2 cellular contexts compared by ENCODE assay signal in the genomic region with DNA sequence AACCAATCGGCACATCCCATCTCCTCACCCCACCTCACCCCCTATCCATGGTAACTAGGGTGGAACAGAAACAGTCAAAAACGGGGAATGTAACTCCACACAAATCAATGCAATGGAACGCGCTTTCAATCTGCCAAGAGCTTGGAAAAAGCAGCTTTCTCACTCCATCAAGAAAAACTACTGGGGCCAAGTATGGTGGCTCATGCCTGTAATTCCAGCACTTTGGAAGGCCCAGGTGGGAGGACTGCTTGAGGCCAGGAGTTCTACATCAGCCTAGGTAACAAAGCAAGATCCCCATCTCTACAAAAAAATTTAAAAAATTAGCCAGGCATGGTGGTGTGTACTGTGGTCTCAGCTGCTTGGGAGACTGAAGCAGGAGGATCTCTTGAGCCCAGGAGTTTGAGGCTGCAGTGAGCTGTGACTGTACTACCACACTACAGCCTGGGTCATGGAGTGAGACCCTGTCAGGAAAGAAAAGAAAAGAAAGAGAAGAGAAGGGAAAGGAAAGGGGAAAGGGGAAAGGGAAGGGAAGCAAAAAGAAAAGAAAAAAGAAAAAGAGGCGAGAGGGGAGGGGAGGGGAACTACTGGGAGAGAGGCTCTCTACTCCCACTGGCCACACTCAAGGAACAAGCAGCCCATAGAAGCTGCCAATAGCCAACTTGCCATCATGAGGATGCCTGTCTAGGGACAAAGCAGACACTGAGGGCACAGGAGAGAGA.
TF ChIP-seq lines count a peak whose summit lies in the region.

No MANE protein-coding gene starts in this region.

TF ChIP-seq in WTC11, 78 proteins besides CTCF, POLR2A, EP300 and RAD21 (continued from another document and continues in another):
- TF ChIP-seq ESRRA (CRISPR knock-in tag; IDR thresholded peaks at IDR 0.05; ENCODE audit: borderline replicate concordance), result no peak
- TF ChIP-seq, protein P1, sequence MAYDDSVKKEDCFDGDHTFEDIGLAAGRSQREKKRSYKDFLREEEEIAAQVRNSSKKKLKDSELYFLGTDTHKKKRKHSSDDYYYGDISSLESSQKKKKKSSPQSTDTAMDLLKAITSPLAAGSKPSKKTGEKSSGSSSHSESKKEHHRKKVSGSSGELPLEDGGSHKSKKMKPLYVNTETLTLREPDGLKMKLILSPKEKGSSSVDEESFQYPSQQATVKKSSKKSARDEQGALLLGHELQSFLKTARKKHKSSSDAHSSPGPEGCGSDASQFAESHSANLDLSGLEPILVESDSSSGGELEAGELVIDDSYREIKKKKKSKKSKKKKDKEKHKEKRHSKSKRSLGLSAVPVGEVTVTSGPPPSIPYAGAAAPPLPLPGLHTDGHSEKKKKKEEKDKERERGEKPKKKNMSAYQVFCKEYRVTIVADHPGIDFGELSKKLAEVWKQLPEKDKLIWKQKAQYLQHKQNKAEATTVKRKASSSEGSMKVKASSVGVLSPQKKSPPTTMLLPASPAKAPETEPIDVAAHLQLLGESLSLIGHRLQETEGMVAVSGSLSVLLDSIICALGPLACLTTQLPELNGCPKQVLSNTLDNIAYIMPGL (CRISPR knock-in tag; IDR thresholded peaks at IDR 0.05), result no peak
- no peak for TF ChIP-seq JAZF1 (CRISPR knock-in tag; IDR thresholded peaks at IDR 0.05)
- TF ChIP-seq, protein P2, sequence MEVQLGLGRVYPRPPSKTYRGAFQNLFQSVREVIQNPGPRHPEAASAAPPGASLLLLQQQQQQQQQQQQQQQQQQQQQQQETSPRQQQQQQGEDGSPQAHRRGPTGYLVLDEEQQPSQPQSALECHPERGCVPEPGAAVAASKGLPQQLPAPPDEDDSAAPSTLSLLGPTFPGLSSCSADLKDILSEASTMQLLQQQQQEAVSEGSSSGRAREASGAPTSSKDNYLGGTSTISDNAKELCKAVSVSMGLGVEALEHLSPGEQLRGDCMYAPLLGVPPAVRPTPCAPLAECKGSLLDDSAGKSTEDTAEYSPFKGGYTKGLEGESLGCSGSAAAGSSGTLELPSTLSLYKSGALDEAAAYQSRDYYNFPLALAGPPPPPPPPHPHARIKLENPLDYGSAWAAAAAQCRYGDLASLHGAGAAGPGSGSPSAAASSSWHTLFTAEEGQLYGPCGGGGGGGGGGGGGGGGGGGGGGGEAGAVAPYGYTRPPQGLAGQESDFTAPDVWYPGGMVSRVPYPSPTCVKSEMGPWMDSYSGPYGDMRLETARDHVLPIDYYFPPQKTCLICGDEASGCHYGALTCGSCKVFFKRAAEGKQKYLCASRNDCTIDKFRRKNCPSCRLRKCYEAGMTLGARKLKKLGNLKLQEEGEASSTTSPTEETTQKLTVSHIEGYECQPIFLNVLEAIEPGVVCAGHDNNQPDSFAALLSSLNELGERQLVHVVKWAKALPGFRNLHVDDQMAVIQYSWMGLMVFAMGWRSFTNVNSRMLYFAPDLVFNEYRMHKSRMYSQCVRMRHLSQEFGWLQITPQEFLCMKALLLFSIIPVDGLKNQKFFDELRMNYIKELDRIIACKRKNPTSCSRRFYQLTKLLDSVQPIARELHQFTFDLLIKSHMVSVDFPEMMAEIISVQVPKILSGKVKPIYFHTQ (CRISPR knock-in tag; IDR thresholded peaks at IDR 0.05), result no peak
- TF ChIP-seq, protein P3, sequence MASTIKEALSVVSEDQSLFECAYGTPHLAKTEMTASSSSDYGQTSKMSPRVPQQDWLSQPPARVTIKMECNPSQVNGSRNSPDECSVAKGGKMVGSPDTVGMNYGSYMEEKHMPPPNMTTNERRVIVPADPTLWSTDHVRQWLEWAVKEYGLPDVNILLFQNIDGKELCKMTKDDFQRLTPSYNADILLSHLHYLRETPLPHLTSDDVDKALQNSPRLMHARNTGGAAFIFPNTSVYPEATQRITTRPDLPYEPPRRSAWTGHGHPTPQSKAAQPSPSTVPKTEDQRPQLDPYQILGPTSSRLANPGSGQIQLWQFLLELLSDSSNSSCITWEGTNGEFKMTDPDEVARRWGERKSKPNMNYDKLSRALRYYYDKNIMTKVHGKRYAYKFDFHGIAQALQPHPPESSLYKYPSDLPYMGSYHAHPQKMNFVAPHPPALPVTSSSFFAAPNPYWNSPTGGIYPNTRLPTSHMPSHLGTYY (CRISPR knock-in tag; IDR thresholded peaks at IDR 0.05), result no peak
- TF ChIP-seq, protein P4, sequence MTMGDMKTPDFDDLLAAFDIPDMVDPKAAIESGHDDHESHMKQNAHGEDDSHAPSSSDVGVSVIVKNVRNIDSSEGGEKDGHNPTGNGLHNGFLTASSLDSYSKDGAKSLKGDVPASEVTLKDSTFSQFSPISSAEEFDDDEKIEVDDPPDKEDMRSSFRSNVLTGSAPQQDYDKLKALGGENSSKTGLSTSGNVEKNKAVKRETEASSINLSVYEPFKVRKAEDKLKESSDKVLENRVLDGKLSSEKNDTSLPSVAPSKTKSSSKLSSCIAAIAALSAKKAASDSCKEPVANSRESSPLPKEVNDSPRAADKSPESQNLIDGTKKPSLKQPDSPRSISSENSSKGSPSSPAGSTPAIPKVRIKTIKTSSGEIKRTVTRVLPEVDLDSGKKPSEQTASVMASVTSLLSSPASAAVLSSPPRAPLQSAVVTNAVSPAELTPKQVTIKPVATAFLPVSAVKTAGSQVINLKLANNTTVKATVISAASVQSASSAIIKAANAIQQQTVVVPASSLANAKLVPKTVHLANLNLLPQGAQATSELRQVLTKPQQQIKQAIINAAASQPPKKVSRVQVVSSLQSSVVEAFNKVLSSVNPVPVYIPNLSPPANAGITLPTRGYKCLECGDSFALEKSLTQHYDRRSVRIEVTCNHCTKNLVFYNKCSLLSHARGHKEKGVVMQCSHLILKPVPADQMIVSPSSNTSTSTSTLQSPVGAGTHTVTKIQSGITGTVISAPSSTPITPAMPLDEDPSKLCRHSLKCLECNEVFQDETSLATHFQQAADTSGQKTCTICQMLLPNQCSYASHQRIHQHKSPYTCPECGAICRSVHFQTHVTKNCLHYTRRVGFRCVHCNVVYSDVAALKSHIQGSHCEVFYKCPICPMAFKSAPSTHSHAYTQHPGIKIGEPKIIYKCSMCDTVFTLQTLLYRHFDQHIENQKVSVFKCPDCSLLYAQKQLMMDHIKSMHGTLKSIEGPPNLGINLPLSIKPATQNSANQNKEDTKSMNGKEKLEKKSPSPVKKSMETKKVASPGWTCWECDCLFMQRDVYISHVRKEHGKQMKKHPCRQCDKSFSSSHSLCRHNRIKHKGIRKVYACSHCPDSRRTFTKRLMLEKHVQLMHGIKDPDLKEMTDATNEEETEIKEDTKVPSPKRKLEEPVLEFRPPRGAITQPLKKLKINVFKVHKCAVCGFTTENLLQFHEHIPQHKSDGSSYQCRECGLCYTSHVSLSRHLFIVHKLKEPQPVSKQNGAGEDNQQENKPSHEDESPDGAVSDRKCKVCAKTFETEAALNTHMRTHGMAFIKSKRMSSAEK (CRISPR knock-in tag; IDR thresholded peaks at IDR 0.05; ENCODE audit: borderline replicate concordance), result no peak
- TF ChIP-seq RELA (CRISPR knock-in tag; IDR thresholded peaks at IDR 0.05; ENCODE audit: borderline replicate concordance), result no peak
- TF ChIP-seq, protein P5, sequence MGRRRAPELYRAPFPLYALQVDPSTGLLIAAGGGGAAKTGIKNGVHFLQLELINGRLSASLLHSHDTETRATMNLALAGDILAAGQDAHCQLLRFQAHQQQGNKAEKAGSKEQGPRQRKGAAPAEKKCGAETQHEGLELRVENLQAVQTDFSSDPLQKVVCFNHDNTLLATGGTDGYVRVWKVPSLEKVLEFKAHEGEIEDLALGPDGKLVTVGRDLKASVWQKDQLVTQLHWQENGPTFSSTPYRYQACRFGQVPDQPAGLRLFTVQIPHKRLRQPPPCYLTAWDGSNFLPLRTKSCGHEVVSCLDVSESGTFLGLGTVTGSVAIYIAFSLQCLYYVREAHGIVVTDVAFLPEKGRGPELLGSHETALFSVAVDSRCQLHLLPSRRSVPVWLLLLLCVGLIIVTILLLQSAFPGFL (CRISPR knock-in tag; IDR thresholded peaks at IDR 0.05; ENCODE audit: borderline replicate concordance), result no peak
- TF ChIP-seq FOXJ3 (CRISPR knock-in tag; IDR thresholded peaks at IDR 0.05; ENCODE audit: borderline replicate concordance), result no peak

TF ChIP-seq in liver, 16 proteins besides CTCF, POLR2A, EP300 and RAD21 (continued from another document):
- TF ChIP-seq, protein P6, sequence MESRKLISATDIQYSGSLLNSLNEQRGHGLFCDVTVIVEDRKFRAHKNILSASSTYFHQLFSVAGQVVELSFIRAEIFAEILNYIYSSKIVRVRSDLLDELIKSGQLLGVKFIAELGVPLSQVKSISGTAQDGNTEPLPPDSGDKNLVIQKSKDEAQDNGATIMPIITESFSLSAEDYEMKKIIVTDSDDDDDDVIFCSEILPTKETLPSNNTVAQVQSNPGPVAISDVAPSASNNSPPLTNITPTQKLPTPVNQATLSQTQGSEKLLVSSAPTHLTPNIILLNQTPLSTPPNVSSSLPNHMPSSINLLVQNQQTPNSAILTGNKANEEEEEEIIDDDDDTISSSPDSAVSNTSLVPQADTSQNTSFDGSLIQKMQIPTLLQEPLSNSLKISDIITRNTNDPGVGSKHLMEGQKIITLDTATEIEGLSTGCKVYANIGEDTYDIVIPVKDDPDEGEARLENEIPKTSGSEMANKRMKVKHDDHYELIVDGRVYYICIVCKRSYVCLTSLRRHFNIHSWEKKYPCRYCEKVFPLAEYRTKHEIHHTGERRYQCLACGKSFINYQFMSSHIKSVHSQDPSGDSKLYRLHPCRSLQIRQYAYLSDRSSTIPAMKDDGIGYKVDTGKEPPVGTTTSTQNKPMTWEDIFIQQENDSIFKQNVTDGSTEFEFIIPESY (IDR thresholded peaks at IDR 0.05), result no peak
- TF ChIP-seq FOXA1 (IDR thresholded peaks at IDR 0.05) (no peak), HNF4A (conservative IDR thresholded peaks at IDR 0.05) (no peak), HNF4G (IDR thresholded peaks at IDR 0.05) (no peak), JUND (IDR thresholded peaks at IDR 0.05) (no peak)
- TF ChIP-seq, protein P7, sequence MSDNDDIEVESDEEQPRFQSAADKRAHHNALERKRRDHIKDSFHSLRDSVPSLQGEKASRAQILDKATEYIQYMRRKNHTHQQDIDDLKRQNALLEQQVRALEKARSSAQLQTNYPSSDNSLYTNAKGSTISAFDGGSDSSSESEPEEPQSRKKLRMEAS (IDR thresholded peaks at IDR 0.05), result no peak
- TF ChIP-seq, protein P8, sequence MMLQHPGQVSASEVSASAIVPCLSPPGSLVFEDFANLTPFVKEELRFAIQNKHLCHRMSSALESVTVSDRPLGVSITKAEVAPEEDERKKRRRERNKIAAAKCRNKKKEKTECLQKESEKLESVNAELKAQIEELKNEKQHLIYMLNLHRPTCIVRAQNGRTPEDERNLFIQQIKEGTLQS (IDR thresholded peaks at IDR 0.05), result no peak
